22 cellular contexts compared by ENCODE assay signal in genomic region chr12:11202811-11203210, GRCh38. TPM values are rescaled to one million over a fixed set of nuclear protein-coding genes. Genes with fewer than 3 reads are reported as not detected.
"Had no signal": no experiment of that assay in that cellular context is flagged by ENCODE, and none has a peak within 500 bp of the region (broad histone marks: within the 10 kb centered on the region; RNA-seq: fewer than 3 reads in every experiment).

No MANE protein-coding gene starts in this region.

- DNase-seq: activated CD4-positive, alpha-beta T cell treated with anti-CD3 and anti-CD28 coated beads for 1 hour; activated gamma-delta T cell treated with Interleukin-2 at 50 U/mL for 16 hours; activated T-cell treated with anti-CD3 and anti-CD28 coated beads, Interleukin-2, amount 50 U/mL, for 1 hour; adrenal gland; gastrocnemius medialis; hippocampal formation; left ventricle myocardium superior; mammary epithelial cell; retina; spleen; stimulated activated CD4-positive, alpha-beta T cell treated with anti-CD3 and anti-CD28 coated beads, Interleukin-4, amount 100 ng/mL, for 1 hour; stimulated activated naive CD4-positive, alpha-beta T cell; testis had no signal

- H3K27ac ChIP-seq: adrenal gland, breast epithelium, coronary artery, epithelial cell of prostate, gastrocnemius medialis, spleen, testis, vagina had no signal

- H3K9me3 ChIP-seq: adrenal gland, breast epithelium, gastrocnemius medialis, testis, vagina had no signal

- H3K36me3 ChIP-seq: adrenal gland, breast epithelium, gastrocnemius medialis, spleen, vagina had no signal

- H3K27me3 ChIP-seq: adrenal gland, breast epithelium, gastrocnemius medialis, spleen, testis, vagina had no signal

- ATAC-seq: activated naive CD4-positive, alpha-beta T cell treated with anti-CD3 and anti-CD28 coated beads, Interleukin-2, amount 50 U/mL, for 72 hours; gastrocnemius medialis; left ventricle myocardium superior; natural killer cell treated with Interleukin-12 subunit alpha and Interleukin-12 subunit beta and Interleukin-15 and Interleukin-18, amount 100 ng/mL, for 72 hours had no signal

- H3K4me3 ChIP-seq: adrenal gland, breast epithelium, coronary artery, gastrocnemius medialis, spleen, testis, vagina had no signal

- H3K4me1 ChIP-seq: breast epithelium, gastrocnemius medialis, spleen, testis, vagina had no signal

RNA-seq across cellular contexts. Expression of gene TAS2R42, which starts 16.1 kb away (rescaled TPM):
- total RNA-seq: activated naive CD4-positive, alpha-beta T cell treated with anti-CD3 and anti-CD28 coated beads, Interleukin-2, amount 50 U/mL, for 72 hours; adrenal gland; astrocyte; breast epithelium; gastrocnemius medialis; left ventricle myocardium superior; mammary epithelial cell; natural killer cell treated with Interleukin-12 subunit alpha and Interleukin-12 subunit beta and Interleukin-15 and Interleukin-18, amount 100 ng/mL, for 72 hours; osteocyte; progenitor cell of endocrine pancreas; spleen; vagina had no signal
- polyA plus RNA-seq: adrenal gland, mammary epithelial cell, spleen had no signal
